In genomic region chr16:83826146-83826913, GRCh38 we compare ENCODE assay signal across 8 cellular contexts. TPM values are rescaled to one million over a fixed set of nuclear protein-coding genes. Genes with fewer than 3 reads are reported as not detected.
DNase-seq lines count a peak whose midpoint lies in the region; ATAC-seq and TF ChIP-seq lines count a peak whose summit lies in the region.

No MANE protein-coding gene starts in this region.

- no peaks in the 10 kb centered on the region for H3K4me1 ChIP-seq in CD4-positive, alpha-beta memory T cell (ENCODE audit: insufficient read depth, low read length)
- H3K4me1 ChIP-seq in adipocyte (ENCODE audit: control insufficient read depth, insufficient read depth, low read length) (no peaks in the 10 kb centered on the region), left ventricle myocardium inferior (no peaks in the 10 kb centered on the region)

- H3K4me3 ChIP-seq in CD4-positive, alpha-beta memory T cell (ENCODE audit: low read length in 2 of 2), result no peak overlapping the region
- H3K4me3 ChIP-seq in adipocyte (ENCODE audit: low read length), result no peak overlapping the region
- no peak overlapping the region for H3K4me3 ChIP-seq in left ventricle myocardium inferior

- peaks cover 0 to 1% (median 0%) of the 10 kb centered on the region in 8 donors for H3K9me3 Mint-ChIP-seq in CD4-positive, alpha-beta memory T cell

- no peaks in the 10 kb centered on the region for H3K9me3 ChIP-seq in CD4-positive, alpha-beta memory T cell (ENCODE audit: control insufficient read depth in 1 of 2, low read length in 2 of 2)
- H3K9me3 ChIP-seq in adipocyte (ENCODE audit: control insufficient read depth, low read length) (no peaks in the 10 kb centered on the region), left ventricle myocardium inferior (replicated peaks) (no peaks in the 10 kb centered on the region)

- H3K27ac ChIP-seq in CD4-positive, alpha-beta memory T cell (ENCODE audit: low read depth, low read length), result no peak overlapping the region
- H3K27ac ChIP-seq in left ventricle myocardium inferior (replicated peaks), result no peak overlapping the region

- H3K4me3 Mint-ChIP-seq in CD4-positive, alpha-beta memory T cell, result peak overlapping the region in 2 of 8 donors; percentile 7 to 8

- H3K27me3 ChIP-seq in CD4-positive, alpha-beta memory T cell (ENCODE audit: insufficient read depth, low read length), result no peaks in the 10 kb centered on the region
- H3K27me3 ChIP-seq in adipocyte (replicated peaks; ENCODE audit: control insufficient read depth, insufficient read depth, low read length) (peaks cover 14% of the 10 kb centered on the region), left ventricle myocardium inferior (ENCODE audit: low read depth) (peaks cover 16% of the 10 kb centered on the region)

- CTCF ChIA-PET in CD4-positive, alpha-beta memory T cell (lab: Charles Lee; ENCODE audit: partially characterized antibody), result interaction anchor here (0.7 to 2.7 kb wide), 13 partner anchors 10 to 431 kb away, joined by 3 to 13 read pairs (median 3); no protein-coding TSS in a partner anchor

- no peaks in the 10 kb centered on the region for H3K36me3 ChIP-seq in CD4-positive, alpha-beta memory T cell (ENCODE audit: insufficient read depth, low read length)
- H3K36me3 ChIP-seq in adipocyte (ENCODE audit: control insufficient read depth, insufficient read depth, low read length, severe bottlenecking), result no peaks in the 10 kb centered on the region
- H3K36me3 ChIP-seq in left ventricle myocardium inferior, result no peaks in the 10 kb centered on the region

- peaks cover 0 to 6% (median 3%) of the 10 kb centered on the region in 4 donors for H3K4me1 Mint-ChIP-seq in CD4-positive, alpha-beta memory T cell

- TF ChIP-seq CTCF in GM20000 (IDR thresholded peaks at IDR 0.05; ENCODE audit: extremely low read depth, missing control alignments) (peak; percentile 69), LNCAP (IDR thresholded peaks at IDR 0.05) (peak; percentile 94), left ventricle myocardium inferior (IDR thresholded peaks at IDR 0.05; ENCODE audit: borderline replicate concordance) (peak; percentile 96)

- intact Hi-C loops in CD4-positive, alpha-beta memory T cell (cut with micrococcal nuclease), result loop anchor here (1.0 to 5.0 kb wide), 5 partner anchors 53 to 349 kb away; partner anchors contain the start of gene MLYCD
- intact Hi-C loops in left ventricle myocardium inferior (cut with micrococcal nuclease), result loop anchor here (10.0 kb wide), 1 partner anchor 48 kb away; no protein-coding TSS in a partner anchor

- peak overlapping the region in 1 of 7 donors; percentile 39 for H3K27ac Mint-ChIP-seq in CD4-positive, alpha-beta memory T cell

- POLR2A ChIA-PET in CD4-positive, alpha-beta memory T cell (lab: Charles Lee; ENCODE audit: partially characterized antibody), result interaction anchor here (0.7 kb wide), 1 partner anchor 73 kb away, joined by 3 read pairs; the partner anchor contains the start of gene MLYCD

- H3K9ac ChIP-seq in adipocyte (ENCODE audit: low read length), result no peak overlapping the region

- no peak for ATAC-seq in GM18505 (IDR thresholded peaks at IDR 0.05; ENCODE audit: unreplicated experiment)

- no peaks in the 10 kb centered on the region for H3K36me3 Mint-ChIP-seq in CD4-positive, alpha-beta memory T cell

- peak; percentile 65 to 75 (median 67) for DNase-seq in CD4-positive, alpha-beta memory T cell
- DNase-seq in GM20000 (ENCODE audit: low spot score), result peak; percentile 84
- DNase-seq in T follicular helper cell (ENCODE audit: low read depth), result peak; percentile 59
- DNase-seq in adipocyte (ENCODE audit: low read depth), result peak; percentile 88
- DNase-seq in left ventricle myocardium inferior, result peak; percentile 82
- peak; percentile 85 for DNase-seq in retina

- TF ChIP-seq POLR2A in GM18505 (IDR thresholded peaks at IDR 0.05; ENCODE audit: borderline replicate concordance, extremely low read depth, insufficient read depth, insufficient read length), result no peak

- H3K27me3 Mint-ChIP-seq in CD4-positive, alpha-beta memory T cell, result peaks cover 3 to 10% of the 10 kb centered on the region in 2 donors

RNA-seq across cellular contexts. Expression of gene HSBP1, which starts 18.6 kb away (rescaled TPM):
- 10 to 100 TPM; 30.7 to 34.3 TPM for total RNA-seq in CD4-positive, alpha-beta memory T cell
- polyA plus RNA-seq in CD4-positive, alpha-beta memory T cell, result 10 to 100 TPM; 27.3 to 35.2 TPM
- total RNA-seq in left ventricle myocardium inferior, result 175 TPM
